ENCODE assay signal across 21 cellular contexts in the genomic region with DNA sequence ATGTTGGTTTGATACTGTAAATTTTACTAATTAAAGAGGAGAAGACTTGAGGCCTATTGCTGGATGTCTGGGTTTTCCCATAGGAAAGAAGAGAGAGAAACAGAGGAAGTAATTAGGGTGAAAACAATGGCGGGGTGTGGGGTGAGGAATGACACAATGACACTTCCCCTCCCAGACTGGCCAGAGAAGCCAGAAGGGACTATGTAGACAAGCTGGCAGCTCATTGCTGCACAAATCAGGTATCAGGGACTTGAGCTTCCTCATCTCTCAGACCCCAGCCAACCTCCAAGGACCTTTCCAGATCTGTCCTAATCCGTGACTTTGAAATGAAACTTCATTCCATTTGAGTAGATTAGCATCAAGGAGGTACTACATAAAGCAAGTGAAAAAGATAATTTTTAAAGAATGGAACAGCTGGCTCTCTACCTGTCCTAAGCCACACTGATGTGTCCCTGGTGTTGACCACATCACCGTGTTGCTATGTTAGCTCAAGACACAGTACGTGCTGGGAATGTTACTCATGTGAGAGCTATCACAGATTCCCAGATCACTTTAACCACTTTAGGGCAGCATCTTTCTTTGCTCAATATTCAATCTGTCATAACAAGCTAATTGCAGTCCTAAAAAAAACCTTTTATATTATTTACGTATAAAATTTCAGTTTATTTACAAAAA. TPM values are rescaled to one million over a fixed set of nuclear protein-coding genes. Genes with fewer than 3 reads are reported as not detected.
"Had no signal": no experiment of that assay in that cellular context is flagged by ENCODE, and none has a peak within 500 bp of the region (broad histone marks: within the 10 kb centered on the region; RNA-seq: fewer than 3 reads in every experiment).

No MANE protein-coding gene starts in this region.

- H3K4me2 ChIP-seq: hepatocyte had no signal

- H3K79me2 ChIP-seq: hepatocyte had no signal

- H3K27ac ChIP-seq: hepatocyte had no signal

- H2AFZ ChIP-seq: hepatocyte had no signal

- H3K27me3 ChIP-seq: hepatocyte had no signal

- DNase-seq: activated CD4-positive, alpha-beta T cell treated with anti-CD3 and anti-CD28 coated beads, Interleukin-2, amount 10 ng/mL, durations not matched to agents 7 days and 5 days; activated CD8-positive, alpha-beta memory T cell treated with anti-CD3 and anti-CD28 coated beads, Interleukin-2, amount 50 U/mL, for 48 hours; activated gamma-delta T cell treated with Interleukin-2 at 50 U/mL for 16 hours; activated T-cell treated with anti-CD3 and anti-CD28 coated beads, Interleukin-2, amount 50 U/mL, for 72 hours; amygdala; effector memory CD8-positive, alpha-beta T cell; kidney; left ventricle myocardium superior; nephron progenitor cell; stimulated activated CD4-positive, alpha-beta T cell treated with anti-CD3 and anti-CD28 coated beads, Interleukin-1b, Interleukin-23, amount 100 ng/mL, for 48 hours; stimulated activated naive CD8-positive, alpha-beta T cell treated with anti-CD3 and anti-CD28 coated beads, Interleukin-15, amount 100 ng/mL, for 72 hours; SW 1271 had no signal

- H3K4me3 ChIP-seq: hepatocyte had no signal

RNA-seq across cellular contexts. Expression of a gene that starts 22.2 kb away (rescaled TPM):
- total RNA-seq: activated CD4-positive, alpha-beta T cell treated with anti-CD3 and anti-CD28 coated beads, Interleukin-2, amount 10 ng/mL, durations not matched to agents 7 days and 5 days; activated T-cell treated with anti-CD3 and anti-CD28 coated beads, Interleukin-2, amount 50 U/mL, for 72 hours; epithelial cell of proximal tubule; glomerular endothelial cell; hepatocyte; kidney; left ventricle myocardium superior; mesenteric fat pad; osteocyte; pulmonary artery endothelial cell; sciatic nerve; temporal lobe; ureter had no signal
- polyA plus RNA-seq: hepatocyte had no signal
